9 cellular contexts compared by ENCODE assay signal in the genomic region with DNA sequence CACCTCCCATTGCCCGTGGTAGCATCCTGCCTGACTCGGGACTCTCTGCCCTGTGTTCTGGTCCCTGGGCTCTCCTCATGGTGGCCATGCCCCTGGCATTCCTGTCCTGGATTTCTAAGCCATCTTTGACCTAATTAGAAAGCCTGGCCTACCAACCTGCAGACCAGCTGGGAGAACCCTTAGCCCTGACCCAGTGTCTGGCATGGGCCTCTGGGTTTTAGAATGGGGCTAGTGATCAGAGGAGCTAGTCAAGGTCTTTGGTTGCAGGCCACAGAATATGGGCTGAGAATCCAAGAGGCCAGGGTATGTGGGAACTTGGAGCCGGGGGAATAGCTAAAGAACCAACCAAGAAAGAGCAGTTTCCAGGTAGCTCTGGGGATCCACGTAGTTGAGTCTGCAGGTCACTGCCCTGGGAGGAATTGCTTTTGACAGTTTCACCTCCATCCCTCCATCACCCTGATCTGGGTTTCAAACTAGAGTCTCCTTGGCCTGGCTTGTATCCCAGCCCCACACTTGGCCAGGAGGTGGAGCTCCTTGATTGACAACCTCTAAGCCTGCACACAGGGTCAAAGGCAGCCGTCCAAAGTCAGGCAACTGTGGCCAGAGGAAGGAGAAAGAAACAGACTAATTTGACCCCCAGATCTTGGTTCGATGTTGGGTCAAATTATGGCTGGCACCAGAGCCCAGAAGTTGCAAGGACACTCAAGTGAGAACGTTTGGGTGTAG. TPM values are rescaled to one million over a fixed set of nuclear protein-coding genes. Genes with fewer than 3 reads are reported as not detected.
DNase-seq lines count a peak whose midpoint lies in the region; ATAC-seq and TF ChIP-seq lines count a peak whose summit lies in the region.
"Had no signal": no experiment of that assay in that cellular context is flagged by ENCODE, and none has a peak within 500 bp of the region (broad histone marks: within the 10 kb centered on the region; RNA-seq: fewer than 3 reads in every experiment).

No MANE protein-coding gene starts in this region.

- H3K9me2 ChIP-seq in SK-N-SH = no peaks in the 10 kb centered on the region
- no peaks in the 10 kb centered on the region for H3K9me2 ChIP-seq in OCI-LY1 (ENCODE audit: low read depth, low read length)

- CTCF ChIA-PET in SK-N-SH (lab: Yijun Ruan, JAX) = interaction anchor here (0.7 to 1.8 kb wide), 13 partner anchors 11 to 618 kb away, joined by 3 to 10 read pairs (median 3); no protein-coding TSS in a partner anchor

- H3K36me3 ChIP-seq in SK-N-SH (replicated peaks in 1 of 2; ENCODE audit: control insufficient read depth in 1 of 2, insufficient read depth in 2 of 2, low read length in 1 of 2) = no peaks in the 10 kb centered on the region
- no peaks in the 10 kb centered on the region; the same call in 1 of the 2 replicates for H3K36me3 ChIP-seq in OCI-LY1 (ENCODE audit: insufficient read depth, low read length)
- H3K36me3 ChIP-seq in heart left ventricle = no peaks in the 10 kb centered on the region
- H3K36me3 ChIP-seq: breast epithelium had no signal

- 61% methylated on average over 7 of the region's 7 CpGs for WGBS in SK-N-SH (ENCODE audit: low lambda C conversion rate)
- WGBS in heart left ventricle, 4 donors = 51 to 57% (median 53%) methylated on average over 7 of the region's 7 CpGs

- H3K9ac ChIP-seq in SK-N-SH (no peak overlapping the region), OCI-LY1 (ENCODE audit: low read length) (peak overlapping the region; percentile 25)

- H4K20me1 ChIP-seq in SK-N-SH (ENCODE audit: insufficient read depth) = no peaks in the 10 kb centered on the region
- no peaks in the 10 kb centered on the region for H4K20me1 ChIP-seq in OCI-LY1 (ENCODE audit: insufficient read depth, low read length)

- no peak for TF ChIP-seq CTCF in SK-N-SH (IDR thresholded peaks at IDR 0.05)
- TF ChIP-seq CTCF in OCI-LY1 (IDR thresholded peaks at IDR 0.05; ENCODE audit: low read length) = peak; percentile 84
- TF ChIP-seq CTCF in heart left ventricle (IDR thresholded peaks at IDR 0.05) = peak; percentile 51 to 75 (median 64)

- H3K27ac ChIP-seq in SK-N-SH (ENCODE audit: low read depth in 2 of 2, low read length in 1 of 2) (no peak overlapping the region), OCI-LY1 (ENCODE audit: low read depth, low read length, poor library complexity, severe bottlenecking) (peak overlapping the region; percentile 70), heart left ventricle (peak overlapping the region in 2 of 12 donors; percentile 2 to 17)
- H3K27ac ChIP-seq: breast epithelium had no signal

- H2AFZ ChIP-seq in SK-N-SH (ENCODE audit: low read depth) = no peak overlapping the region
- H2AFZ ChIP-seq in OCI-LY1 (ENCODE audit: low read length) = no peak overlapping the region

- H3K9me3 ChIP-seq in SK-N-SH (no peaks in the 10 kb centered on the region), OCI-LY1 (ENCODE audit: low read length) (no peaks in the 10 kb centered on the region), heart left ventricle (no peaks in the 10 kb centered on the region)
- H3K9me3 ChIP-seq: breast epithelium had no signal

- H3K4me2 ChIP-seq in SK-N-SH (no peak overlapping the region), OCI-LY1 (ENCODE audit: low read length) (peak overlapping the region; percentile 9; the same call in 1 of the 2 replicates)

- POLR2A ChIA-PET in SK-N-SH (lab: Yijun Ruan, JAX) = interaction anchor here (1.0 kb wide), 1 partner anchor 40 kb away, joined by 3 read pairs; no protein-coding TSS in a partner anchor

- H3K79me2 ChIP-seq in SK-N-SH (ENCODE audit: insufficient read depth) (no peaks in the 10 kb centered on the region), OCI-LY1 (ENCODE audit: insufficient read depth, low read length) (no peaks in the 10 kb centered on the region)

- H3K4me3 ChIP-seq in SK-N-SH (ENCODE audit: low read depth in 2 of 2, low read length in 1 of 2) (no peak overlapping the region), OCI-LY1 (ENCODE audit: low read depth, low read length, poor library complexity, severe bottlenecking) (no peak overlapping the region), heart left ventricle (no peak overlapping the region)
- H3K4me3 ChIP-seq: breast epithelium had no signal

- H3K9me3 Mint-ChIP-seq in activated T-helper 2 cell treated with anti-CD3 and anti-CD28 coated beads, Interferon-gamma antibody, Interleukin-2, Interleukin-4, amounts not matched to agents 10 μg/mL and 5 μg/mL and 100 μg/mL, durations not matched to agents 14 hours and 24 hours and 36 hours = no peaks in the 10 kb centered on the region

- H3K4me3 Mint-ChIP-seq in activated T-helper 2 cell treated with anti-CD3 and anti-CD28 coated beads, Interferon-gamma antibody, Interleukin-2, Interleukin-4, amounts not matched to agents 10 μg/mL and 5 μg/mL and 100 μg/mL, durations not matched to agents 14 hours and 24 hours and 36 hours (ENCODE audit: low read depth) = no peak overlapping the region

- H3K27ac Mint-ChIP-seq in activated T-helper 2 cell treated with anti-CD3 and anti-CD28 coated beads, Interferon-gamma antibody, Interleukin-2, Interleukin-4, amounts not matched to agents 10 μg/mL and 5 μg/mL and 100 μg/mL, durations not matched to agents 14 hours and 24 hours and 36 hours = no peak overlapping the region

- peak; percentile 52 for DNase-seq in SK-N-SH
- DNase-seq in activated T-helper 2 cell treated with anti-CD3 and anti-CD28 coated beads, Interferon-gamma antibody, Interleukin-2, Interleukin-4, amounts not matched to agents 10 μg/mL and 5 μg/mL and 100 μg/mL, durations not matched to agents 14 hours and 24 hours and 36 hours (ENCODE audit: low spot score) = peak; percentile 35
- peak; percentile 68 to 82 (median 75) for DNase-seq in heart left ventricle
- DNase-seq in sciatic nerve (ENCODE audit: low spot score) = peak; percentile 78
- no peak for DNase-seq in NCI-H226

- ATAC-seq in SK-N-SH treated with all-trans-retinoic acid at 6 μM for 48 hours (no peak), heart left ventricle (peak; percentile 83 to 92 (median 88)), sciatic nerve (peak; percentile 85), GM19452 (IDR thresholded peaks at IDR 0.05; ENCODE audit: unreplicated experiment) (no peak)

- H3K27me3 ChIP-seq in SK-N-SH (ENCODE audit: insufficient read depth) (no peaks in the 10 kb centered on the region), OCI-LY1 (ENCODE audit: insufficient read depth, low read length) (no peaks in the 10 kb centered on the region; the same call in 1 of the 2 replicates), heart left ventricle (peaks cover 0 to 4% (median 0%) of the 10 kb centered on the region in 9 donors)
- H3K27me3 ChIP-seq: breast epithelium had no signal

- peaks cover 21% of the 10 kb centered on the region for H3K4me1 Mint-ChIP-seq in activated T-helper 2 cell treated with anti-CD3 and anti-CD28 coated beads, Interferon-gamma antibody, Interleukin-2, Interleukin-4, amounts not matched to agents 10 μg/mL and 5 μg/mL and 100 μg/mL, durations not matched to agents 14 hours and 24 hours and 36 hours (ENCODE audit: low read depth)

- H3K4me1 ChIP-seq in SK-N-SH (ENCODE audit: control insufficient read depth in 1 of 2, insufficient read depth in 2 of 2, low read depth in 1 of 2, low read length in 1 of 2) (no peaks in the 10 kb centered on the region; a peak in 1 of 4 replicates), OCI-LY1 (ENCODE audit: insufficient read depth, low read length, severe bottlenecking) (peaks cover 47% of the 10 kb centered on the region), heart left ventricle (peaks cover 0 to 9% (median 0%) of the 10 kb centered on the region in 12 donors)
- H3K4me1 ChIP-seq: breast epithelium had no signal

- no peak for TF ChIP-seq POLR2A in heart left ventricle (IDR thresholded peaks at IDR 0.05)

- no peaks in the 10 kb centered on the region for H3F3A ChIP-seq in SK-N-SH (replicated peaks; ENCODE audit: insufficient read depth)
- no peaks in the 10 kb centered on the region for H3F3A ChIP-seq in OCI-LY1 (ENCODE audit: insufficient read depth, low read length)

- no peaks in the 10 kb centered on the region for H3K36me3 Mint-ChIP-seq in activated T-helper 2 cell treated with anti-CD3 and anti-CD28 coated beads, Interferon-gamma antibody, Interleukin-2, Interleukin-4, amounts not matched to agents 10 μg/mL and 5 μg/mL and 100 μg/mL, durations not matched to agents 14 hours and 24 hours and 36 hours (ENCODE audit: low read depth)

- peak; percentile 61 for TF ChIP-seq RAD21 in SK-N-SH (IDR thresholded peaks at IDR 0.05; ENCODE audit: low read length)

- peaks cover under 1% of the 10 kb centered on the region for H3K27me3 Mint-ChIP-seq in activated T-helper 2 cell treated with anti-CD3 and anti-CD28 coated beads, Interferon-gamma antibody, Interleukin-2, Interleukin-4, amounts not matched to agents 10 μg/mL and 5 μg/mL and 100 μg/mL, durations not matched to agents 14 hours and 24 hours and 36 hours (ENCODE audit: low read depth)

- TF ChIP-seq EP300 in SK-N-SH (IDR thresholded peaks at IDR 0.05; ENCODE audit: borderline replicate concordance in 1 of 2, low read depth in 1 of 2, low read length in 1 of 2) = no peak

- intact Hi-C loops in activated T-helper 2 cell treated with anti-CD3 and anti-CD28 coated beads, Interferon-gamma antibody, Interleukin-2, Interleukin-4, amounts not matched to agents 10 μg/mL and 5 μg/mL and 100 μg/mL, durations not matched to agents 14 hours and 24 hours and 36 hours (cut with micrococcal nuclease) = loop anchor here (1.0 kb wide), 1 partner anchor 94 kb away; no protein-coding TSS in a partner anchor
- intact Hi-C loops in heart left ventricle (cut with DNase I) = loop anchor here in 7 of 10 donors (1.0 to 10.0 kb wide), 10 partner anchors 61 to 288 kb away; no protein-coding TSS in a partner anchor
- intact Hi-C loops in sciatic nerve (cut with DNase I) = no loop called here

RNA-seq across cellular contexts. Expression of gene ABCG1, which starts 54.7 kb away (rescaled TPM):
- polyA plus RNA-seq in SK-N-SH (2012; rRNA removed) (0.07 and 0.11 TPM in 2 replicates), heart left ventricle (10 to 100 TPM in 1 of 2 donors, 1 to 10 TPM in 1; 7.2 to 21.7 TPM)
- polyA plus RNA-seq in SK-N-SH (2012; cell fraction: cytosol; rRNA removed) = 0.06 and 0.13 TPM in 2 replicates
- polyA plus RNA-seq in SK-N-SH (2012; cell fraction: nucleus; rRNA removed) = 0.14 and 0.18 TPM in 2 replicates
- total RNA-seq in activated T-helper 2 cell treated with anti-CD3 and anti-CD28 coated beads, Interferon-gamma antibody, Interleukin-2, Interleukin-4, amounts not matched to agents 10 μg/mL and 5 μg/mL and 100 μg/mL, durations not matched to agents 14 hours and 24 hours and 36 hours = 5.7 and 8.0 TPM in 2 replicates
- total RNA-seq in heart left ventricle (10 to 100 TPM in 7 of 9 donors, 1 to 10 TPM in 2; 3.3 to 25.3 (median 13.5) TPM), sciatic nerve (44.2 TPM)

Comparison
In these comparisons a context has a peak if more than half of its experiments do, and no peak if none do; other contexts are left out.
1. ATAC-seq: peak in heart left ventricle (4 of 4) and sciatic nerve (single experiment); none in SK-N-SH treated with all-trans-retinoic acid at 6 μM for 48 hours (single experiment) and GM19452 (single experiment).